In the genomic region with DNA sequence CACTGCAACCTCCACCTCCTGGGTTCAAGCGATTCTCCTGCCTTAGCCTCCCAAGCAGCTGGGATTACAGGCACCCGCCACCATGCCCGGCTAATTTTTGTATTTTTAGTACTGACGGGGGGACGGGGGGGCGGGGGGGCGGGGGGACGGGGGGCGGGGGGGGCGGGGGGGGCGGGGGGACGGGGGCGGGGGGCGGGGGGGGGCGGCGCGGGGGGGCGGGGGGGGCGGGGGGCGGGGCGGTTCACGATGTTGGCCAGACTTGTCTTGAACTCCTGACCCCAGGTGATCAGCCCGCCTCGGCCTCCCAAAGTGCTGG, we compare ENCODE assay signal across 11 cellular contexts. TPM values are rescaled to one million over a fixed set of nuclear protein-coding genes. Genes with fewer than 3 reads are reported as not detected.
DNase-seq lines count a peak whose midpoint lies in the region; ATAC-seq and TF ChIP-seq lines count a peak whose summit lies in the region.
"Not testable (repeated sequence)": the region's sequence is repeated elsewhere in the genome, so short reads cannot be mapped to it uniquely, and the experiment has no call there.
"Had no signal": no experiment of that assay in that cellular context is flagged by ENCODE, and none has a peak within 500 bp of the region (broad histone marks: within the 10 kb centered on the region; RNA-seq: fewer than 3 reads in every experiment).

No MANE protein-coding gene starts in this region.

- H3K9ac ChIP-seq in OCI-LY1 (ENCODE audit: low read length): peak overlapping the region; percentile 96

- H4K20me1 ChIP-seq in OCI-LY1 (ENCODE audit: insufficient read depth, low read length): not testable (repeated sequence)

- not testable (repeated sequence) for H3K36me3 ChIP-seq in GM06990 (ENCODE audit: control insufficient read depth, insufficient read depth, low read length); cardiac muscle cell; gastrocnemius medialis
- peaks cover 29% of the 10 kb centered on the region for H3K36me3 ChIP-seq in OCI-LY1 (ENCODE audit: insufficient read depth, low read length)
- H3K36me3 ChIP-seq in vagina: peaks cover 0 to 16% of the 10 kb centered on the region in 2 donors

- intact Hi-C loops in gastrocnemius medialis (cut with DNase I; ENCODE audit: low total_unique reads): loop anchor here (5.0 to 10.0 kb wide), 2 partner anchors 883 to 1554 kb away; partner anchors contain the start of gene RTF2
- intact Hi-C loops in vagina (cut with DNase I): not testable (repeated sequence)

- peaks cover 36% of the 10 kb centered on the region for H3K4me1 Mint-ChIP-seq in activated T-cell treated with anti-CD3 and anti-CD28 coated beads, Interleukin-2, amount 50 U/mL, for 24 hours (ENCODE audit: low read depth)
- H3K4me1 Mint-ChIP-seq in chondrocyte (ENCODE audit: low read depth): peaks cover 20% of the 10 kb centered on the region

- not testable (repeated sequence) for DNase-seq in GM06990 (ENCODE audit: extremely low read depth, insufficient read length); activated T-cell treated with anti-CD3 and anti-CD28 coated beads, Interleukin-2, amount 50 U/mL, for 24 hours; chondrocyte (ENCODE audit: low spot score); cardiac muscle cell (ENCODE audit: low read depth in 1 of 2, low spot score in 1 of 2); gastrocnemius medialis; vagina (ENCODE audit: extremely low spot score in 2 of 2)

- in situ Hi-C loops in gastrocnemius medialis (cut with MboI; ENCODE audit: low sequenced_read_pairs in 4 of 4): loop anchor here in 2 of 4 donors (25.0 kb wide), 2 partner anchors 862 to 1312 kb away; partner anchors contain the start of gene STX16 (in 1 of the 2)

- H3K4me2 ChIP-seq in OCI-LY1 (ENCODE audit: low read length): peak overlapping the region; percentile 73

- H3K9me3 ChIP-seq in OCI-LY1 (ENCODE audit: low read length); cardiac muscle cell (ENCODE audit: low read depth); mononuclear cell (ENCODE audit: low read depth, low read length); gastrocnemius medialis; vagina: not testable (repeated sequence)

- H3K27ac Mint-ChIP-seq in activated T-cell treated with anti-CD3 and anti-CD28 coated beads, Interleukin-2, amount 50 U/mL, for 24 hours: peak overlapping the region; percentile 94
- H3K27ac Mint-ChIP-seq in chondrocyte (ENCODE audit: unreplicated experiment): not testable (repeated sequence)

- not testable (repeated sequence) for H3F3A ChIP-seq in OCI-LY1 (ENCODE audit: insufficient read depth, low read length)

- H3K4me1 ChIP-seq in OCI-LY1 (ENCODE audit: insufficient read depth, low read length, severe bottlenecking) (peaks cover 17% of the 10 kb centered on the region), mononuclear cell (ENCODE audit: insufficient read depth, low read length) (peaks cover 16% of the 10 kb centered on the region), vagina (peaks cover 20% of the 10 kb centered on the region)
- not testable (repeated sequence) for H3K4me1 ChIP-seq in cardiac muscle cell (ENCODE audit: low read depth); gastrocnemius medialis

- not testable (repeated sequence) for H2AFZ ChIP-seq in OCI-LY1 (ENCODE audit: low read length)

- peak overlapping the region; percentile 65 for H3K27ac ChIP-seq in OCI-LY1 (ENCODE audit: low read depth, low read length, poor library complexity, severe bottlenecking)
- peak overlapping the region; percentile 88 for H3K27ac ChIP-seq in cardiac muscle cell
- H3K27ac ChIP-seq in gastrocnemius medialis: peak overlapping the region; percentile 82 to 85 (median 84)
- peak overlapping the region; percentile 85 for H3K27ac ChIP-seq in vagina

- H3K9me2 ChIP-seq in OCI-LY1 (ENCODE audit: low read depth, low read length): not testable (repeated sequence)

- TF ChIP-seq POLR2A in gastrocnemius medialis (IDR thresholded peaks at IDR 0.05); vagina (IDR thresholded peaks at IDR 0.05): not testable (repeated sequence)

- H3K79me2 ChIP-seq in OCI-LY1 (ENCODE audit: insufficient read depth, low read length): peaks cover 27% of the 10 kb centered on the region

- ATAC-seq in gastrocnemius medialis: peak in 1 of 2 donors; percentile 42

- not testable (repeated sequence) for H3K9me3 Mint-ChIP-seq in activated T-cell treated with anti-CD3 and anti-CD28 coated beads, Interleukin-2, amount 50 U/mL, for 24 hours; chondrocyte (ENCODE audit: low read depth)

- H3K4me3 ChIP-seq in GM06990 (replicated peaks; ENCODE audit: low read depth, low read length): peak overlapping the region; percentile 85
- peak overlapping the region; percentile 99 for H3K4me3 ChIP-seq in OCI-LY1 (ENCODE audit: low read depth, low read length, poor library complexity, severe bottlenecking)
- peak overlapping the region; percentile 75 for H3K4me3 ChIP-seq in cardiac muscle cell
- peak overlapping the region; percentile 78 for H3K4me3 ChIP-seq in mononuclear cell (ENCODE audit: low read length)
- H3K4me3 ChIP-seq in gastrocnemius medialis: peak overlapping the region; percentile 85 to 97 (median 94)
- peak overlapping the region; percentile 63 to 78 for H3K4me3 ChIP-seq in vagina

- H3K27me3 Mint-ChIP-seq in activated T-cell treated with anti-CD3 and anti-CD28 coated beads, Interleukin-2, amount 50 U/mL, for 24 hours; chondrocyte (ENCODE audit: low read depth): not testable (repeated sequence)

- H3K36me3 Mint-ChIP-seq in activated T-cell treated with anti-CD3 and anti-CD28 coated beads, Interleukin-2, amount 50 U/mL, for 24 hours (ENCODE audit: low read depth): peaks cover 39% of the 10 kb centered on the region
- not testable (repeated sequence) for H3K36me3 Mint-ChIP-seq in chondrocyte (ENCODE audit: low read depth)

- H3K27me3 ChIP-seq in GM06990 (replicated peaks; ENCODE audit: control insufficient read depth, insufficient read depth, low read length); OCI-LY1 (ENCODE audit: insufficient read depth, low read length); cardiac muscle cell; mononuclear cell (ENCODE audit: insufficient read depth, low read length); gastrocnemius medialis; vagina: not testable (repeated sequence)

- TF ChIP-seq CTCF in GM06990 (IDR thresholded peaks at IDR 0.05; ENCODE audit: insufficient read depth, low read length, poor library complexity, severe bottlenecking); OCI-LY1 (IDR thresholded peaks at IDR 0.05; ENCODE audit: low read length); chondrocyte (IDR thresholded peaks at IDR 0.05); cardiac muscle cell (IDR thresholded peaks at IDR 0.05; ENCODE audit: low read depth, low read length); gastrocnemius medialis (IDR thresholded peaks at IDR 0.05 in 4 of 5, conservative IDR thresholded peaks at IDR 0.05 in 1 of 5); vagina (IDR thresholded peaks at IDR 0.05): not testable (repeated sequence)

- H3K4me3 Mint-ChIP-seq in activated T-cell treated with anti-CD3 and anti-CD28 coated beads, Interleukin-2, amount 50 U/mL, for 24 hours: peak overlapping the region; percentile 93
- H3K4me3 Mint-ChIP-seq in chondrocyte (ENCODE audit: unreplicated experiment): peak overlapping the region; percentile 88

RNA-seq across cellular contexts. Expression of gene RAE1, which starts 0.4 kb away (rescaled TPM):
- total RNA-seq in chondrocyte: 17.6 to 22.3 TPM (median 19.0 TPM) in 3 replicates
- total RNA-seq in cardiac muscle cell: 34.2 and 46.1 TPM in 2 replicates
- 72.4 and 74.1 TPM in 2 replicates for polyA plus RNA-seq in cardiac muscle cell
- 37.6 TPM for total RNA-seq in mononuclear cell
- total RNA-seq in gastrocnemius medialis: 10 to 100 TPM; 15.8 to 35.8 (median 20.6) TPM
- total RNA-seq in vagina: 21.1 TPM

RNA-seq across cellular contexts. Expression of gene SPO11, which starts 21.1 kb away (rescaled TPM):
- total RNA-seq in chondrocyte: not detected in 3 replicates
- not detected in 2 replicates for total RNA-seq in cardiac muscle cell
- polyA plus RNA-seq in cardiac muscle cell: not detected in 2 replicates
- total RNA-seq in mononuclear cell: not detected
- not detected for total RNA-seq in gastrocnemius medialis
- not detected for total RNA-seq in vagina
- total RNA-seq: mesenteric fat pad, subcutaneous adipose tissue had no signal
- polyA plus RNA-seq: adipose tissue had no signal

RNA-seq across cellular contexts. Expression of gene RBM38, which starts 40.5 kb away (rescaled TPM):
- total RNA-seq in chondrocyte: 10.8 to 12.0 TPM (median 11.2 TPM) in 3 replicates
- total RNA-seq in cardiac muscle cell: 420 and 625 TPM in 2 replicates
- 404 and 626 TPM in 2 replicates for polyA plus RNA-seq in cardiac muscle cell
- total RNA-seq in mononuclear cell: 242 TPM
- total RNA-seq in gastrocnemius medialis: 100 to 1,000 TPM in 3 of 4 donors, 10 to 100 TPM in 1; 56.7 to 229 (median 177) TPM
- 24.8 TPM for total RNA-seq in vagina
